Comparison of ENCODE assay signal across 8 cellular contexts in genomic region chr6:33633462-33634158, GRCh38. TPM values are rescaled to one million over a fixed set of nuclear protein-coding genes. Genes with fewer than 3 reads are reported as not detected.
DNase-seq lines count a peak whose midpoint lies in the region; ATAC-seq and TF ChIP-seq lines count a peak whose summit lies in the region.

No MANE protein-coding gene starts in this region.

- CTCF ChIA-PET in activated naive CD4-positive, alpha-beta T cell treated with anti-CD3 and anti-CD28 coated beads for 36 hours (lab: Charles Lee): interaction anchor here (0.6 to 1.6 kb wide), 5 partner anchors 15 to 298 kb away, joined by 3 to 7 read pairs (median 4); no protein-coding TSS in a partner anchor

- peak overlapping the region; percentile 74 for H3K4me3 Mint-ChIP-seq in activated naive CD4-positive, alpha-beta T cell treated with anti-CD3 and anti-CD28 coated beads for 36 hours
- peak overlapping the region; percentile 83 for H3K4me3 Mint-ChIP-seq in osteocyte (ENCODE audit: unreplicated experiment)

- WGBS in urinary bladder: under 1% methylated on average over 85 of the region's 86 CpGs

- H3K27ac Mint-ChIP-seq in activated naive CD4-positive, alpha-beta T cell treated with anti-CD3 and anti-CD28 coated beads for 36 hours: peak overlapping the region; percentile 27
- H3K27ac Mint-ChIP-seq in osteocyte (ENCODE audit: unreplicated experiment): peak overlapping the region; percentile 72

- no peaks in the 10 kb centered on the region for H3K36me3 Mint-ChIP-seq in activated naive CD4-positive, alpha-beta T cell treated with anti-CD3 and anti-CD28 coated beads for 36 hours (ENCODE audit: low read depth)
- peaks cover 2% of the 10 kb centered on the region for H3K36me3 Mint-ChIP-seq in osteocyte (ENCODE audit: unreplicated experiment)

- intact Hi-C loops in activated naive CD4-positive, alpha-beta T cell treated with anti-CD3 and anti-CD28 coated beads for 36 hours (cut with micrococcal nuclease): loop anchor here (2.0 kb wide), 1 partner anchor 67 kb away; no protein-coding TSS in a partner anchor

- H3K4me1 Mint-ChIP-seq in activated naive CD4-positive, alpha-beta T cell treated with anti-CD3 and anti-CD28 coated beads for 36 hours (ENCODE audit: low read depth): peaks cover 61% of the 10 kb centered on the region
- peaks cover 40% of the 10 kb centered on the region for H3K4me1 Mint-ChIP-seq in osteocyte (ENCODE audit: unreplicated experiment)

- ATAC-seq in HG03159 (IDR thresholded peaks at IDR 0.05; ENCODE audit: unreplicated experiment): peak; percentile 48

- no peak overlapping the region for H3K27ac ChIP-seq in urinary bladder (ENCODE audit: low read depth)

- peaks cover 1% of the 10 kb centered on the region for H3K4me1 ChIP-seq in urinary bladder (ENCODE audit: insufficient read depth)

- no peaks in the 10 kb centered on the region for H3K9me3 Mint-ChIP-seq in activated naive CD4-positive, alpha-beta T cell treated with anti-CD3 and anti-CD28 coated beads for 36 hours
- H3K9me3 Mint-ChIP-seq in osteocyte (ENCODE audit: unreplicated experiment): no peaks in the 10 kb centered on the region

- DNase-seq in NCI-H2029 (lab: John Stamatoyannopoulos, UW) (peak; percentile 39), NCI-H2029 treated with DMSO at 0.1 percent for 48 hours (lab: John Stamatoyannopoulos, UW) (no peak), RPMI7951 (ENCODE audit: low read depth) (peak; percentile 82), glomerular visceral epithelial cell (ENCODE audit: extremely low spot score) (peak; percentile 81), osteocyte (ENCODE audit: extremely low spot score, unreplicated experiment) (no peak)
- DNase-seq in activated naive CD4-positive, alpha-beta T cell treated with anti-CD3 and anti-CD28 coated beads for 36 hours: peak; percentile 40

- no peaks in the 10 kb centered on the region for H3K27me3 Mint-ChIP-seq in activated naive CD4-positive, alpha-beta T cell treated with anti-CD3 and anti-CD28 coated beads for 36 hours (ENCODE audit: low read depth)
- no peaks in the 10 kb centered on the region for H3K27me3 Mint-ChIP-seq in osteocyte (ENCODE audit: unreplicated experiment)

- H3K4me3 ChIP-seq in urinary bladder (ENCODE audit: low read depth, low read length): peak overlapping the region; percentile 24

- TF ChIP-seq CTCF in osteocyte (IDR thresholded peaks at IDR 0.05): no peak

- H3K36me3 ChIP-seq in urinary bladder (ENCODE audit: insufficient read depth): no peaks in the 10 kb centered on the region

RNA-seq across cellular contexts. Expression of gene ITPR3, which starts 12.5 kb away (rescaled TPM):
- 24.4 and 27.9 TPM in 2 replicates for total RNA-seq in RPMI7951 (2014; rRNA removed; shearing (Covaris generic))
- 10 to 100 TPM; 34.8 to 35.1 TPM for total RNA-seq in activated naive CD4-positive, alpha-beta T cell treated with anti-CD3 and anti-CD28 coated beads for 36 hours
- total RNA-seq in osteocyte (21.6 and 22.8 TPM in 2 replicates), urinary bladder (8.2 TPM)
- 11.0 TPM for polyA plus RNA-seq in urinary bladder

RNA-seq across cellular contexts. Expression of gene BAK1, which starts 53.5 kb away (rescaled TPM):
- 26.4 and 34.8 TPM in 2 replicates for total RNA-seq in RPMI7951 (2014; rRNA removed; shearing (Covaris generic))
- 10 to 100 TPM; 38.3 to 41.1 TPM for total RNA-seq in activated naive CD4-positive, alpha-beta T cell treated with anti-CD3 and anti-CD28 coated beads for 36 hours
- total RNA-seq in osteocyte (20.5 and 22.6 TPM in 2 replicates), urinary bladder (8.8 TPM)
- 18.7 TPM for polyA plus RNA-seq in urinary bladder

Comparison
In these comparisons a context has a peak if more than half of its experiments do, and no peak if none do; other contexts are left out.
1. DNase-seq: peak in NCI-H2029 (single experiment), RPMI7951 (single experiment), activated naive CD4-positive, alpha-beta T cell treated with anti-CD3 and anti-CD28 coated beads for 36 hours (single experiment) and glomerular visceral epithelial cell (single experiment); none in NCI-H2029 treated with DMSO at 0.1 percent for 48 hours (single experiment) and osteocyte (single experiment).